Comparison of ENCODE assay signal across 17 cellular contexts in the genomic region with DNA sequence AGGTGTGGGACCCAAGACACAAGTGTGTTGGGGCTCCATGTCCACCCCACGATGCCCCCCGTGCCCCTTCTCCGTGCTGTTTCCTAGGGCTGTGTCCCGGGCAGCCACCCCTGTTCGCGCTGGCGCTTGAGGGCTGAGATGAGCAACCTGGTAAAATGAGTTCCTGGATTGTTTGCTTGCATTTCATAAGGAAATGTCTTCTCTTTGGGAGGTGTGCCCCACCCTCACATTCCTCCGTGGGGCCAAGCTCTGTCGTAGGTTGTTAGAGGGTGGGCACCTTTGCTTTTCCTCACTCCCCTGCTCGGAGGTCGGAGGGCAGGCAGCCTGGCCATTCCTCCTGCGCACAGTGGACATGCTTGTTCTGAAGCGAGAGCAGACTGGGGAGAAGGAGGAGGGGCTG.
DNase-seq lines count a peak whose midpoint lies in the region; ATAC-seq and TF ChIP-seq lines count a peak whose summit lies in the region.
"Had no signal": no experiment of that assay in that cellular context is flagged by ENCODE, and none has a peak within 500 bp of the region (broad histone marks: within the 10 kb centered on the region; RNA-seq: fewer than 3 reads in every experiment).

No MANE protein-coding gene starts in this region.

- H3K27me3 ChIP-seq in neutrophil = no peaks in the 10 kb centered on the region
- H3K27me3 ChIP-seq: dorsolateral prefrontal cortex, right atrium auricular region, stomach had no signal

- H3K9me3 Mint-ChIP-seq in activated CD8-positive, alpha-beta memory T cell treated with anti-CD3 and anti-CD28 coated beads, Interleukin-2, amount 10 ng/mL, durations not matched to agents 7 days and 5 days (ENCODE audit: low read depth) = no peaks in the 10 kb centered on the region
- H3K9me3 Mint-ChIP-seq in activated naive CD8-positive, alpha-beta T cell treated with anti-CD3 and anti-CD28 coated beads, Interleukin-2, amount 50 U/mL, for 24 hours = no peaks in the 10 kb centered on the region
- H3K9me3 Mint-ChIP-seq: CD4-positive, CD25-positive, alpha-beta regulatory T cell; IgD-negative memory B cell had no signal

- H3K4me1 ChIP-seq in neutrophil (ENCODE audit: control insufficient read depth in 1 of 2, insufficient read depth in 1 of 2, low read depth in 1 of 2, low read length in 1 of 2) = peaks cover 41 to 50% of the 10 kb centered on the region in 2 experiments
- H3K4me1 ChIP-seq: right atrium auricular region, stomach had no signal

- H3K27ac ChIP-seq in neutrophil = peak overlapping the region; percentile 87
- H3K27ac ChIP-seq: right atrium auricular region, VCaP had no signal

- peaks cover 45% of the 10 kb centered on the region for H3K36me3 Mint-ChIP-seq in activated CD8-positive, alpha-beta memory T cell treated with anti-CD3 and anti-CD28 coated beads, Interleukin-2, amount 10 ng/mL, durations not matched to agents 7 days and 5 days
- peaks cover 25% of the 10 kb centered on the region for H3K36me3 Mint-ChIP-seq in activated naive CD8-positive, alpha-beta T cell treated with anti-CD3 and anti-CD28 coated beads, Interleukin-2, amount 50 U/mL, for 24 hours (ENCODE audit: low read depth)

- no peak for DNase-seq in activated CD8-positive, alpha-beta memory T cell treated with anti-CD3 and anti-CD28 coated beads, Interleukin-2, amount 10 ng/mL, durations not matched to agents 7 days and 5 days
- no peak for DNase-seq in activated CD8-positive, alpha-beta memory T cell treated with anti-CD3 and anti-CD28 coated beads, Interleukin-2, amount 50 U/mL, for 48 hours
- peak; percentile 86 for DNase-seq in HT-29 (ENCODE audit: low spot score)
- DNase-seq in activated naive CD8-positive, alpha-beta T cell treated with anti-CD3 and anti-CD28 coated beads, Interleukin-2, amount 50 U/mL, for 24 hours = no peak
- no peak for DNase-seq in NCI-H1105 (lab: John Stamatoyannopoulos, UW)
- DNase-seq in NCI-H524 treated with DMSO at 0.1 percent for 48 hours (lab: John Stamatoyannopoulos, UW) = no peak
- DNase-seq in anterior cingulate cortex (lab: John Stamatoyannopoulos, UW) = no peak
- DNase-seq: GOT3, NCI-H510A, stomach, SW 1271 had no signal

- no peaks in the 10 kb centered on the region for H3K27me3 Mint-ChIP-seq in activated CD8-positive, alpha-beta memory T cell treated with anti-CD3 and anti-CD28 coated beads, Interleukin-2, amount 10 ng/mL, durations not matched to agents 7 days and 5 days
- no peaks in the 10 kb centered on the region for H3K27me3 Mint-ChIP-seq in activated naive CD8-positive, alpha-beta T cell treated with anti-CD3 and anti-CD28 coated beads, Interleukin-2, amount 50 U/mL, for 24 hours
- H3K27me3 Mint-ChIP-seq: CD4-positive, CD25-positive, alpha-beta regulatory T cell; IgD-negative memory B cell had no signal

- TF ChIP-seq CTCF in neutrophil (IDR thresholded peaks at IDR 0.05) = no peak

- no peak overlapping the region for H3K4me3 ChIP-seq in neutrophil (ENCODE audit: low read depth in 1 of 2, low read length in 1 of 2)
- H3K4me3 ChIP-seq: right atrium auricular region, stomach had no signal

- H3K4me3 Mint-ChIP-seq in activated CD8-positive, alpha-beta memory T cell treated with anti-CD3 and anti-CD28 coated beads, Interleukin-2, amount 10 ng/mL, durations not matched to agents 7 days and 5 days = no peak overlapping the region
- no peak overlapping the region for H3K4me3 Mint-ChIP-seq in activated naive CD8-positive, alpha-beta T cell treated with anti-CD3 and anti-CD28 coated beads, Interleukin-2, amount 50 U/mL, for 24 hours
- H3K4me3 Mint-ChIP-seq: CD4-positive, CD25-positive, alpha-beta regulatory T cell; IgD-negative memory B cell had no signal

- peak overlapping the region; percentile 82 for H3K27ac Mint-ChIP-seq in activated CD8-positive, alpha-beta memory T cell treated with anti-CD3 and anti-CD28 coated beads, Interleukin-2, amount 10 ng/mL, durations not matched to agents 7 days and 5 days
- H3K27ac Mint-ChIP-seq in activated naive CD8-positive, alpha-beta T cell treated with anti-CD3 and anti-CD28 coated beads, Interleukin-2, amount 50 U/mL, for 24 hours = peak overlapping the region; percentile 74

- ATAC-seq in activated CD8-positive, alpha-beta memory T cell treated with anti-CD3 and anti-CD28 coated beads, Interleukin-2, amount 10 ng/mL, durations not matched to agents 7 days and 5 days = no peak
- no peak for ATAC-seq in activated naive CD8-positive, alpha-beta T cell treated with anti-CD3 and anti-CD28 coated beads, Interleukin-2, amount 50 U/mL, for 24 hours

- H3K36me3 ChIP-seq in neutrophil = no peaks in the 10 kb centered on the region

- CTCF ChIA-PET in activated CD8-positive, alpha-beta memory T cell treated with anti-CD3 and anti-CD28 coated beads, Interleukin-2, amount 10 ng/mL, durations not matched to agents 7 days and 5 days (lab: Charles Lee) = no interaction called here

- H3K4me1 Mint-ChIP-seq in activated CD8-positive, alpha-beta memory T cell treated with anti-CD3 and anti-CD28 coated beads, Interleukin-2, amount 10 ng/mL, durations not matched to agents 7 days and 5 days = peaks cover 38% of the 10 kb centered on the region
- H3K4me1 Mint-ChIP-seq in activated naive CD8-positive, alpha-beta T cell treated with anti-CD3 and anti-CD28 coated beads, Interleukin-2, amount 50 U/mL, for 24 hours = peaks cover 48% of the 10 kb centered on the region

- H3K9me3 ChIP-seq in neutrophil = no peaks in the 10 kb centered on the region
- H3K9me3 ChIP-seq: right atrium auricular region, stomach had no signal
